ENCODE assay signal across 12 cellular contexts in the genomic region with DNA sequence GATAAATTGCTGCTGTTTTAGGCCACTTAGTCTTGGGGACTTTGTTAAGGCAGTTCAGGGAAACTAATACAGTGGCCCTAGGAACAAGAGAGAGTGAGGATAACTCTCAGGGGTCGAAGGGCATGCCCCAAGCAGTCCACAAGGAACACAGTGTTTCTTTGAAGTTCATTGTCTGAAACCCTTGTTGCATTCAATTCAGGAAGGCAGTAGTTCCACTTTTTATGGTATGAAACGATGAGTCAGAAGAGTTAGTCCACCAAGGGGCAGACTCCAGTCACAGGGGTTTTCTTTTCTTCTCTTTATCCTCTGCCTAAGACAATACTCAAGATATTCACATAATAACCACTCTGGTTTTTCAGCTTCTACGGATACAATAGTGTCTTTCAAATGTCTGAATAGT. TPM values are rescaled to one million over a fixed set of nuclear protein-coding genes. Genes with fewer than 3 reads are reported as not detected.
DNase-seq lines count a peak whose midpoint lies in the region; ATAC-seq lines count a peak whose summit lies in the region.
"Had no signal": no experiment of that assay in that cellular context is flagged by ENCODE, and none has a peak within 500 bp of the region (broad histone marks: within the 10 kb centered on the region; RNA-seq: fewer than 3 reads in every experiment).

No MANE protein-coding gene starts in this region.

- peak; percentile 75 to 88 for ATAC-seq in activated naive CD4-positive, alpha-beta T cell treated with anti-CD3 and anti-CD28 coated beads, Interleukin-2, amount 50 U/mL, for 72 hours
- peak; percentile 67 for ATAC-seq in HG03066 (IDR thresholded peaks at IDR 0.05; ENCODE audit: low read depth, unreplicated experiment)
- peak; percentile 40 for ATAC-seq in stimulated activated naive CD8-positive, alpha-beta T cell treated with anti-CD3 and anti-CD28 coated beads, Interleukin-15, Interleukin-2, amounts not matched to agents 100 U/mL and 50 U/mL, for 24 hours
- ATAC-seq: A549 had no signal

- no peak for DNase-seq in activated naive CD4-positive, alpha-beta T cell treated with anti-CD3 and anti-CD28 coated beads, Interleukin-2, amount 50 U/mL, for 72 hours (ENCODE audit: low spot score in 2 of 2)
- DNase-seq in activated naive CD4-positive, alpha-beta T cell treated with Interleukin-2 at 50 U/mL for 16 hours, result no peak
- DNase-seq in SIG-M5 treated with dmso at 0.1 percent for 504 hours (lab: John Stamatoyannopoulos, UW; ENCODE audit: unreplicated experiment) (peak; percentile 73), SW 1271 (lab: John Stamatoyannopoulos, UW) (no peak), NCI-H2196 treated with DMSO at 0.1 percent for 48 hours (lab: John Stamatoyannopoulos, UW; ENCODE audit: unreplicated experiment) (no peak), anterior cingulate cortex (lab: John Stamatoyannopoulos, UW) (no peak)
- DNase-seq in stimulated activated naive CD8-positive, alpha-beta T cell treated with anti-CD3 and anti-CD28 coated beads, Interleukin-15, Interleukin-2, amounts not matched to agents 100 U/mL and 50 U/mL, for 24 hours, result no peak

- H3K9me3 Mint-ChIP-seq in activated naive CD4-positive, alpha-beta T cell treated with anti-CD3 and anti-CD28 coated beads, Interleukin-2, amount 50 U/mL, for 72 hours, result no peaks in the 10 kb centered on the region

- H3K36me3 Mint-ChIP-seq in activated naive CD4-positive, alpha-beta T cell treated with anti-CD3 and anti-CD28 coated beads, Interleukin-2, amount 50 U/mL, for 72 hours, result no peaks in the 10 kb centered on the region

- no peak overlapping the region for H3K27ac Mint-ChIP-seq in activated naive CD4-positive, alpha-beta T cell treated with anti-CD3 and anti-CD28 coated beads, Interleukin-2, amount 50 U/mL, for 72 hours

RNA-seq across cellular contexts. Expression of a gene that starts 23.8 kb away (rescaled TPM):
- 10 to 100 TPM; 22.8 to 30.8 TPM for total RNA-seq in activated naive CD4-positive, alpha-beta T cell treated with anti-CD3 and anti-CD28 coated beads, Interleukin-2, amount 50 U/mL, for 72 hours

RNA-seq across cellular contexts. Expression of a gene that starts 55.1 kb away (rescaled TPM):
- total RNA-seq in activated naive CD4-positive, alpha-beta T cell treated with anti-CD3 and anti-CD28 coated beads, Interleukin-2, amount 50 U/mL, for 72 hours, result not detected
- total RNA-seq: glomerular endothelial cell, mononuclear cell, RPMI7951 had no signal
